Comparison of ENCODE assay signal across 14 cellular contexts in the genomic region with DNA sequence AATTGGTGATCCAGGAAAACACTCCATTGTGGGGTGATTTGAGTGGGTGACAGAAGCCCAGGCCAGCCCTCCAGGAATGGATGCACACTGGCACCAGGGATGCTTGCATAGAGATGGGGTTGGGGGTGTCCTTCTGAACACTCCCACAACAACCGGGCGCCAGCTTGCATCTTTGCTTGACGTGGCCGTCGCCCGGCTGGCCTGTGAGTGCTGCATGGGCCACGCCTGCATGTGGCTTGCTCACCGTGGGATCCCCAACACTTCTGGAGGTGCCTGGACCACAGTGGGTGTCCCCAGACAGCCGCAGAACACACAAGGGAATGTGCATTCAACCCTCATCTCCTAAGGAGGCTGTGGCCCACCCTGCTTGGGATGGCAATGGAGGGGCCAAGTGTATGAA. TPM values are rescaled to one million over a fixed set of nuclear protein-coding genes. Genes with fewer than 3 reads are reported as not detected.
DNase-seq lines count a peak whose midpoint lies in the region; ATAC-seq and TF ChIP-seq lines count a peak whose summit lies in the region.
"Had no signal": no experiment of that assay in that cellular context is flagged by ENCODE, and none has a peak within 500 bp of the region (broad histone marks: within the 10 kb centered on the region; RNA-seq: fewer than 3 reads in every experiment).

No MANE protein-coding gene starts in this region.

- H3K27ac Mint-ChIP-seq in IgD-negative memory B cell = peak overlapping the region in 2 of 3 donors; percentile 92 to 93

- H3K9me3 Mint-ChIP-seq in IgD-negative memory B cell = no peaks in the 10 kb centered on the region
- H3K9me3 Mint-ChIP-seq: CD8-positive, alpha-beta memory T cell had no signal

- no peaks in the 10 kb centered on the region for H3K9me2 ChIP-seq in Karpas-422 (replicated peaks; ENCODE audit: insufficient read depth, low read length)

- H3K27me3 ChIP-seq in Karpas-422 (ENCODE audit: low read length) (no peaks in the 10 kb centered on the region), esophagus (ENCODE audit: control insufficient read depth in 1 of 2, insufficient read depth in 2 of 2, low read length in 2 of 2) (no peaks in the 10 kb centered on the region), parathyroid adenoma (ENCODE audit: control insufficient read depth, insufficient read depth, low read length) (no peaks in the 10 kb centered on the region)

- H2AFZ ChIP-seq in Karpas-422 (ENCODE audit: low read length) (no peak overlapping the region), parathyroid adenoma (no peak overlapping the region)

- H3K4me3 ChIP-seq in Karpas-422 (ENCODE audit: low read length) (no peak overlapping the region), esophagus (ENCODE audit: low read depth in 1 of 2, low read length in 2 of 2) (no peak overlapping the region), parathyroid adenoma (ENCODE audit: low read depth, low read length) (no peak overlapping the region)
- H3K4me3 ChIP-seq: A549 had no signal

- H3K9ac ChIP-seq in Karpas-422 (ENCODE audit: low read length) (no peak overlapping the region), parathyroid adenoma (no peak overlapping the region)

- no peaks in the 10 kb centered on the region for H3K27me3 Mint-ChIP-seq in IgD-negative memory B cell
- H3K27me3 Mint-ChIP-seq: CD8-positive, alpha-beta memory T cell had no signal

- no peak for TF ChIP-seq CTCF in parathyroid adenoma (IDR thresholded peaks at IDR 0.05)

- no peak overlapping the region for H3K27ac ChIP-seq in Karpas-422 (ENCODE audit: low read length)
- peak overlapping the region; percentile 7 to 20 for H3K27ac ChIP-seq in esophagus (ENCODE audit: low read depth in 2 of 2, low read length in 1 of 2)
- H3K27ac ChIP-seq in parathyroid adenoma = peak overlapping the region; percentile 82
- H3K27ac ChIP-seq: A549, HL-60 had no signal

- H3K79me2 ChIP-seq in Karpas-422 (ENCODE audit: low read length) = no peaks in the 10 kb centered on the region
- H3K79me2 ChIP-seq in parathyroid adenoma = no peaks in the 10 kb centered on the region

- no peaks in the 10 kb centered on the region for H4K20me1 ChIP-seq in Karpas-422 (ENCODE audit: insufficient read depth, low read depth, low read length)

- no peaks in the 10 kb centered on the region for H3K9me3 ChIP-seq in Karpas-422 (ENCODE audit: low read length)
- no peaks in the 10 kb centered on the region for H3K9me3 ChIP-seq in esophagus (ENCODE audit: control insufficient read depth in 2 of 2, insufficient read depth in 1 of 2, low read depth in 1 of 2, low read length in 1 of 2)
- no peaks in the 10 kb centered on the region for H3K9me3 ChIP-seq in parathyroid adenoma (ENCODE audit: control insufficient read depth, low read length)
- H3K9me3 ChIP-seq: A549, Caco-2 had no signal

- H3K4me1 Mint-ChIP-seq in IgD-negative memory B cell = peaks cover 17 to 31% (median 22%) of the 10 kb centered on the region in 3 donors

- H3K4me2 ChIP-seq in Karpas-422 (ENCODE audit: low read depth, low read length, poor library complexity, severe bottlenecking) (peak overlapping the region; percentile 65), parathyroid adenoma (ENCODE audit: low read length) (no peak overlapping the region)
- H3K4me2 ChIP-seq: A549 had no signal

- H3K4me3 Mint-ChIP-seq in IgD-negative memory B cell = no peak overlapping the region

- DNase-seq in Karpas-422 (no peak), AML-193 (lab: John Stamatoyannopoulos, UW) (no peak), NCI-H774 (lab: John Stamatoyannopoulos, UW) (no peak)
- DNase-seq: Caco-2; CD8-positive, alpha-beta memory T cell; DND-41; GDM1 had no signal

- H3K36me3 ChIP-seq in Karpas-422 (ENCODE audit: insufficient read depth, low read length) = no peaks in the 10 kb centered on the region
- no peaks in the 10 kb centered on the region for H3K36me3 ChIP-seq in esophagus (ENCODE audit: control insufficient read depth in 2 of 2, insufficient read depth in 2 of 2, low read length in 1 of 2)
- no peaks in the 10 kb centered on the region for H3K36me3 ChIP-seq in parathyroid adenoma (ENCODE audit: control insufficient read depth, insufficient read depth, low read length)

- 91 to 94% methylated on average over 9 of the region's 9 CpGs for WGBS in esophagus, 2 donors

- no peaks in the 10 kb centered on the region for H3K36me3 Mint-ChIP-seq in IgD-negative memory B cell
- H3K36me3 Mint-ChIP-seq: CD8-positive, alpha-beta memory T cell had no signal

- peaks cover 35% of the 10 kb centered on the region for H3K4me1 ChIP-seq in Karpas-422 (ENCODE audit: low read length)
- peaks cover 8 to 46% of the 10 kb centered on the region in 2 donors for H3K4me1 ChIP-seq in esophagus (ENCODE audit: control insufficient read depth in 2 of 2, insufficient read depth in 2 of 2, low read length in 1 of 2)
- peaks cover 24% of the 10 kb centered on the region for H3K4me1 ChIP-seq in parathyroid adenoma
- H3K4me1 ChIP-seq: Caco-2 had no signal

- no peak for ATAC-seq in GM19324 (IDR thresholded peaks at IDR 0.05; ENCODE audit: low FRiP score, unreplicated experiment)
- ATAC-seq: A549, HCT116 had no signal

RNA-seq across cellular contexts. Expression of gene SIK1, which starts 55.1 kb away (rescaled TPM):
- polyA plus RNA-seq in IgD-negative memory B cell (2.5 TPM), esophagus (1 to 10 TPM; 1.3 to 4.6 TPM)
- total RNA-seq in Karpas-422 (2014; rRNA removed; shearing (Covaris generic); ENCODE audit: low replicate concordance) = 2.7 and 4.3 TPM in 2 replicates
